33 cellular contexts compared by ENCODE assay signal in the genomic region with DNA sequence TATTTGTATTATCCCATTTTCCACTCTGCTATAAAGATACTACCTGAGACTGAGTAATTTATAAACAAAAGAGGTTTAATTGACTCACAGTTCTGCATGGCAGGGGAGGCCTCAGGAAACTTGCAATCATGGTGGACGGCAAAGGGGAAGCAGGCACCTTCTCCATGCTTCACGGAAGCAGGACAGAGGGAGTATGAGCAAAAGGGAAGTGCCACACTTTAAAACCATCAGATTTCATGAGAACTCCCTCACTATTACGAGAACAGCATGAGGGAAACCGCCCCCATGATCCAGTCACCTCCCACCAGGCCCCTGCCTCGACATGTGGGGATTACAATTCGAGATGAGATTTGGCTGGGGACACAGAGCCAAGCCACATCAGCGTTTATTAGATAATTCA.
"Had no signal": no experiment of that assay in that cellular context is flagged by ENCODE, and none has a peak within 500 bp of the region (broad histone marks: within the 10 kb centered on the region; RNA-seq: fewer than 3 reads in every experiment).

No MANE protein-coding gene starts in this region.

- H3K27ac ChIP-seq: adrenal gland, body of pancreas, colonic mucosa, foreskin keratinocyte, gastrocnemius medialis had no signal

- H3K4me1 ChIP-seq: adrenal gland, body of pancreas, colonic mucosa, foreskin keratinocyte, gastrocnemius medialis had no signal

- DNase-seq: activated CD4-positive, alpha-beta memory T cell treated with anti-CD3 and anti-CD28 coated beads for 36 hours; activated CD4-positive, alpha-beta T cell treated with anti-CD3 and anti-CD28 coated beads for 36 hours; activated CD4-positive, alpha-beta T cell treated with anti-CD3 and anti-CD28 coated beads, Interleukin-2, amount 10 ng/mL, durations not matched to agents 24 days and 14 days; activated CD4-positive, CD25-positive, alpha-beta regulatory T cell; activated CD4-positive, CD25-positive, alpha-beta regulatory T cell treated with anti-CD3 and anti-CD28 coated beads, Interleukin-2, amount 50 U/mL, for 72 hours; activated CD8-positive, alpha-beta memory T cell treated with anti-CD3 and anti-CD28 coated beads, Interleukin-2, amount 10 ng/mL, durations not matched to agents 7 days and 5 days; activated CD8-positive, alpha-beta memory T cell treated with anti-CD3 and anti-CD28 coated beads, Interleukin-2, amount 50 U/mL, for 4 hours; activated CD8-positive, alpha-beta T cell treated with anti-CD3 and anti-CD28 coated beads, Interleukin-2, amount 10 ng/mL, durations not matched to agents 7 days and 5 days; activated effector memory CD4-positive, alpha-beta T cell treated with anti-CD3 and anti-CD28 coated beads, Interleukin-2, amount 50 U/mL, for 16 hours; activated naive CD4-positive, alpha-beta T cell treated with anti-CD3 and anti-CD28 coated beads for 36 hours; activated naive CD8-positive, alpha-beta T cell treated with anti-CD3 and anti-CD28 coated beads for 36 hours; activated naive CD8-positive, alpha-beta T cell treated with anti-CD3 and anti-CD28 coated beads, Interleukin-2, amount 50 U/mL, for 24 hours; activated T-cell treated with anti-CD3 and anti-CD28 coated beads, Interleukin-2, amount 50 U/mL, for 1 hour; activated T-cell treated with anti-CD3 and anti-CD28 coated beads, Interleukin-2, amount 50 U/mL, for 48 hours; adrenal gland; amygdala; aorta; body of pancreas; central memory CD4-positive, alpha-beta T cell; cerebellar nuclear complex; colonic mucosa; effector CD8-positive, alpha-beta T cell; endodermal cell; foreskin keratinocyte; gastrocnemius medialis; head of caudate nucleus; hippocampal formation; T-helper 2 cell had no signal

- H3K27me3 Mint-ChIP-seq: activated CD4-positive, alpha-beta memory T cell treated with anti-CD3 and anti-CD28 coated beads for 36 hours; activated CD4-positive, alpha-beta T cell treated with anti-CD3 and anti-CD28 coated beads for 36 hours; activated CD4-positive, alpha-beta T cell treated with anti-CD3 and anti-CD28 coated beads, Interleukin-2, amount 10 ng/mL, durations not matched to agents 24 days and 14 days; activated CD8-positive, alpha-beta memory T cell treated with anti-CD3 and anti-CD28 coated beads, Interleukin-2, amount 10 ng/mL, durations not matched to agents 7 days and 5 days; activated naive CD8-positive, alpha-beta T cell treated with anti-CD3 and anti-CD28 coated beads for 36 hours; activated naive CD8-positive, alpha-beta T cell treated with anti-CD3 and anti-CD28 coated beads, Interleukin-2, amount 50 U/mL, for 24 hours had no signal

- H3K4me1 Mint-ChIP-seq: activated CD4-positive, alpha-beta T cell treated with anti-CD3 and anti-CD28 coated beads for 36 hours; activated CD4-positive, alpha-beta T cell treated with anti-CD3 and anti-CD28 coated beads, Interleukin-2, amount 10 ng/mL, durations not matched to agents 24 days and 14 days; activated CD8-positive, alpha-beta memory T cell treated with anti-CD3 and anti-CD28 coated beads, Interleukin-2, amount 10 ng/mL, durations not matched to agents 7 days and 5 days; activated naive CD4-positive, alpha-beta T cell treated with anti-CD3 and anti-CD28 coated beads, Interleukin-2, amount 50 U/mL, for 24 hours; activated naive CD8-positive, alpha-beta T cell treated with anti-CD3 and anti-CD28 coated beads for 36 hours; activated naive CD8-positive, alpha-beta T cell treated with anti-CD3 and anti-CD28 coated beads, Interleukin-2, amount 50 U/mL, for 24 hours; endodermal cell had no signal

- H3K9me3 ChIP-seq: adrenal gland, body of pancreas, colonic mucosa, gastrocnemius medialis had no signal

- H3K4me3 Mint-ChIP-seq: activated CD4-positive, alpha-beta memory T cell treated with anti-CD3 and anti-CD28 coated beads for 36 hours; activated CD4-positive, alpha-beta T cell treated with anti-CD3 and anti-CD28 coated beads for 36 hours; activated CD4-positive, alpha-beta T cell treated with anti-CD3 and anti-CD28 coated beads, Interleukin-2, amount 10 ng/mL, durations not matched to agents 24 days and 14 days; activated CD8-positive, alpha-beta memory T cell treated with anti-CD3 and anti-CD28 coated beads, Interleukin-2, amount 10 ng/mL, durations not matched to agents 7 days and 5 days; activated CD8-positive, alpha-beta T cell treated with anti-CD3 and anti-CD28 coated beads, Interleukin-2, amount 10 ng/mL, durations not matched to agents 7 days and 5 days; activated naive CD4-positive, alpha-beta T cell treated with anti-CD3 and anti-CD28 coated beads for 36 hours; activated naive CD4-positive, alpha-beta T cell treated with anti-CD3 and anti-CD28 coated beads, Interleukin-2, amount 50 U/mL, for 24 hours; activated naive CD8-positive, alpha-beta T cell treated with anti-CD3 and anti-CD28 coated beads for 36 hours; activated naive CD8-positive, alpha-beta T cell treated with anti-CD3 and anti-CD28 coated beads, Interleukin-2, amount 50 U/mL, for 24 hours; activated T-helper 1 cell treated with anti-CD3 and anti-CD28 coated beads, Interleukin-12 subunit alpha, Interleukin-12 subunit beta, Interleukin-2, Interleukin-4 antibody, amounts not matched to agents 30 ng/mL and 10 ng/mL and 1 ng/mL, durations not matched to agents 14 hours and 24 hours and 36 hours; endodermal cell had no signal

- H3K9me3 Mint-ChIP-seq: activated CD4-positive, alpha-beta T cell treated with anti-CD3 and anti-CD28 coated beads, Interleukin-2, amount 10 ng/mL, durations not matched to agents 24 days and 14 days; activated naive CD4-positive, alpha-beta T cell treated with anti-CD3 and anti-CD28 coated beads for 36 hours; activated naive CD4-positive, alpha-beta T cell treated with anti-CD3 and anti-CD28 coated beads, Interleukin-2, amount 50 U/mL, for 24 hours; activated T-helper 2 cell treated with anti-CD3 and anti-CD28 coated beads, Interferon-gamma antibody, Interleukin-2, Interleukin-4, amounts not matched to agents 10 μg/mL and 5 μg/mL and 100 μg/mL, durations not matched to agents 14 hours and 24 hours and 36 hours; endodermal cell had no signal

- FAIRE-seq: TTC549 had no signal

- H3K36me3 Mint-ChIP-seq: activated CD4-positive, alpha-beta memory T cell treated with anti-CD3 and anti-CD28 coated beads for 36 hours; activated CD8-positive, alpha-beta memory T cell treated with anti-CD3 and anti-CD28 coated beads, Interleukin-2, amount 10 ng/mL, durations not matched to agents 7 days and 5 days; activated naive CD4-positive, alpha-beta T cell treated with anti-CD3 and anti-CD28 coated beads, Interleukin-2, amount 50 U/mL, for 24 hours; activated naive CD8-positive, alpha-beta T cell treated with anti-CD3 and anti-CD28 coated beads for 36 hours had no signal

- H3K4me3 ChIP-seq: adrenal gland, body of pancreas, colonic mucosa, gastrocnemius medialis had no signal

- H3K27me3 ChIP-seq: adrenal gland, body of pancreas, colonic mucosa, foreskin keratinocyte, gastrocnemius medialis had no signal

- ATAC-seq: activated CD4-positive, alpha-beta T cell treated with anti-CD3 and anti-CD28 coated beads for 36 hours; activated CD8-positive, alpha-beta memory T cell treated with anti-CD3 and anti-CD28 coated beads, Interleukin-2, amount 10 ng/mL, durations not matched to agents 7 days and 5 days; activated CD8-positive, alpha-beta T cell treated with anti-CD3 and anti-CD28 coated beads, Interleukin-2, amount 10 ng/mL, durations not matched to agents 7 days and 5 days; activated naive CD8-positive, alpha-beta T cell treated with anti-CD3 and anti-CD28 coated beads, Interleukin-2, amount 50 U/mL, for 24 hours; body of pancreas; esophagus mucosa; foreskin keratinocyte; gastrocnemius medialis had no signal

- H3K27ac Mint-ChIP-seq: activated CD4-positive, alpha-beta memory T cell treated with anti-CD3 and anti-CD28 coated beads for 36 hours; activated CD4-positive, alpha-beta T cell treated with anti-CD3 and anti-CD28 coated beads for 36 hours; activated CD4-positive, alpha-beta T cell treated with anti-CD3 and anti-CD28 coated beads, Interleukin-2, amount 10 ng/mL, durations not matched to agents 24 days and 14 days; activated CD8-positive, alpha-beta memory T cell treated with anti-CD3 and anti-CD28 coated beads, Interleukin-2, amount 10 ng/mL, durations not matched to agents 7 days and 5 days; activated CD8-positive, alpha-beta T cell treated with anti-CD3 and anti-CD28 coated beads, Interleukin-2, amount 10 ng/mL, durations not matched to agents 7 days and 5 days; activated naive CD4-positive, alpha-beta T cell treated with anti-CD3 and anti-CD28 coated beads for 36 hours; activated naive CD4-positive, alpha-beta T cell treated with anti-CD3 and anti-CD28 coated beads, Interleukin-2, amount 50 U/mL, for 24 hours; activated naive CD8-positive, alpha-beta T cell treated with anti-CD3 and anti-CD28 coated beads for 36 hours; activated naive CD8-positive, alpha-beta T cell treated with anti-CD3 and anti-CD28 coated beads, Interleukin-2, amount 50 U/mL, for 24 hours; activated T-helper 1 cell treated with anti-CD3 and anti-CD28 coated beads, Interleukin-12 subunit alpha, Interleukin-12 subunit beta, Interleukin-2, Interleukin-4 antibody, amounts not matched to agents 30 ng/mL and 10 ng/mL and 1 ng/mL, durations not matched to agents 14 hours and 24 hours and 36 hours; activated T-helper 2 cell treated with anti-CD3 and anti-CD28 coated beads, Interferon-gamma antibody, Interleukin-2, Interleukin-4, amounts not matched to agents 10 μg/mL and 5 μg/mL and 100 μg/mL, durations not matched to agents 14 hours and 24 hours and 36 hours; endodermal cell had no signal

- H3K36me3 ChIP-seq: adrenal gland, colonic mucosa, gastrocnemius medialis had no signal
